Comparison of ENCODE assay signal across 8 cellular contexts in genomic region chr19:38657633-38658222, GRCh38. TPM values are rescaled to one million over a fixed set of nuclear protein-coding genes. Genes with fewer than 3 reads are reported as not detected.
DNase-seq lines count a peak whose midpoint lies in the region; FAIRE-seq and TF ChIP-seq lines count a peak whose summit lies in the region.

No MANE protein-coding gene starts in this region.

- peak overlapping the region; percentile 84 for H3K27ac ChIP-seq in SK-N-MC

- H3K36me3 ChIP-seq in SK-N-MC (ENCODE audit: insufficient read depth, low read length): peaks cover 14% of the 10 kb centered on the region

- peaks cover 97% of the 10 kb centered on the region for H3K4me1 Mint-ChIP-seq in osteocyte (ENCODE audit: unreplicated experiment)

- H3K4me3 ChIP-seq in SK-N-MC (no peak overlapping the region), epithelial cell of esophagus (ENCODE audit: low read length) (peak overlapping the region; percentile 14)

- FAIRE-seq in urothelium cell line (lab: Jason Lieb, UNC): no peak

- H3K27ac Mint-ChIP-seq in osteocyte (ENCODE audit: unreplicated experiment): peak overlapping the region; percentile 99

- peaks cover 17% of the 10 kb centered on the region for H3K36me3 Mint-ChIP-seq in osteocyte (ENCODE audit: unreplicated experiment)

- TF ChIP-seq CTCF in epithelial cell of esophagus (IDR thresholded peaks at IDR 0.05; ENCODE audit: insufficient read depth, low read depth, low read length, missing control alignments): no peak
- no peak for TF ChIP-seq CTCF in osteocyte (IDR thresholded peaks at IDR 0.05)

- no peaks in the 10 kb centered on the region for H3K9me3 ChIP-seq in SK-N-MC (ENCODE audit: low read depth, low read length)

- no peaks in the 10 kb centered on the region for H3K27me3 Mint-ChIP-seq in osteocyte (ENCODE audit: unreplicated experiment)

- DNase-seq in GM04503 (ENCODE audit: low read depth) (peak; percentile 93), SK-N-MC (ENCODE audit: low read depth, low spot score) (no peak), epithelial cell of esophagus (ENCODE audit: low read depth) (peak; percentile 98), osteocyte (ENCODE audit: extremely low spot score, unreplicated experiment) (no peak), NCI-H1417 (lab: John Stamatoyannopoulos, UW) (no peak), NCI-H82 treated with DMSO at 0.1 percent for 48 hours (lab: John Stamatoyannopoulos, UW; ENCODE audit: unreplicated experiment) (no peak), hepatic stellate cell (ENCODE audit: low spot score) (no peak), urothelium cell line (ENCODE audit: low spot score) (no peak)

- no peaks in the 10 kb centered on the region for H3K9me3 Mint-ChIP-seq in osteocyte (ENCODE audit: unreplicated experiment)

- H3K4me3 Mint-ChIP-seq in osteocyte (ENCODE audit: unreplicated experiment): peak overlapping the region; percentile 57

- H3K9ac ChIP-seq in SK-N-MC (ENCODE audit: insufficient read length): peak overlapping the region; percentile 48

RNA-seq across cellular contexts. Expression of gene ACTN4, which starts 10.3 kb away (rescaled TPM):
- total RNA-seq in osteocyte: 525 and 560 TPM in 2 replicates

RNA-seq across cellular contexts. Expression of gene EIF3K, which starts 38.7 kb away (rescaled TPM):
- 258 and 262 TPM in 2 replicates for total RNA-seq in osteocyte

RNA-seq across cellular contexts. Expression of gene MAP4K1, which starts 40.0 kb away (rescaled TPM):
- 2.1 and 3.1 TPM in 2 replicates for total RNA-seq in osteocyte

Comparison
In these comparisons a context has a peak if more than half of its experiments do, and no peak if none do; other contexts are left out.
1. DNase-seq: peak in GM04503 (single experiment) and epithelial cell of esophagus (single experiment); none in SK-N-MC (single experiment), osteocyte (single experiment), NCI-H1417 (0 of 3), NCI-H82 treated with DMSO at 0.1 percent for 48 hours (single experiment), hepatic stellate cell (single experiment) and urothelium cell line (single experiment).